Comparison of ENCODE assay signal across 8 cellular contexts in the genomic region with DNA sequence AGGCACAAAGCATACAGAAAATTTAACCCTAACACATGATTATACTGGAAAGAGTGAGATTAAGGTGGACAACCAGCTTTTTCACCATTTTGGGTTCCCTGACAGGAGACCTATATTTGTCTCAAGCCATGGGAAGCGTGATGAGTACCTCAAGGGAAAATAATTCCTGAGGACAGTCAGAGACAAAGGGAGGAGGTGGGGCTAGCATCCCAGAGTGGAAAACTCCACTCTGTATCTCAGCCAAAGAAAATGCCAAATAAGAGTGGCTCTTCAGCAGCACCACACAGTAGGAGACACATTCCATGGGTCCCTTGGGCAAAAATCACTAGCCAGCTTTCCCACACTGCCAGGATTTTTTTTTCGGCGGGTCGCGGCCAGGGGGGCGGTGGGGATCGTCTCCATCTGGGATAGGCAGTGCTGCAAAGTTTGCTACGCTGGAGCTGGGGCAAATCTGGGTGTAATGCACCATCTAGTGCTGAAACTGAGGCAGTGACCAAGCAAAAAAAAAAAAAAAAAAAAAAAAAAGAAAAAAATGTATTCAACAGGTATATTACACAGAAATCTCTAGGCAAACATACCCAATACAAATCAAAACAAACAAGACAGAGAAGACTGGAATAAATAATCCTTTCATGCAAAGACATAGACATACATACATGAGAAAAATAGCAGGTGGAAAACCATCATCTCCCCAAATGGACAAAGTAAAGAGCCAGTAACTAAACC.
DNase-seq lines count a peak whose midpoint lies in the region; ATAC-seq and TF ChIP-seq lines count a peak whose summit lies in the region.

No MANE protein-coding gene starts in this region.

- H3K4me1 ChIP-seq in SK-N-SH (ENCODE audit: control insufficient read depth in 1 of 2, insufficient read depth in 2 of 2, low read depth in 1 of 2, low read length in 1 of 2) = no peaks in the 10 kb centered on the region
- H3K4me1 ChIP-seq in iPS-20b (ENCODE audit: insufficient read depth, low read length) = peaks cover 7% of the 10 kb centered on the region; the same call in 1 of the 2 replicates
- no peaks in the 10 kb centered on the region for H3K4me1 ChIP-seq in psoas muscle

- peak; percentile 57 for TF ChIP-seq RAD21 in SK-N-SH (IDR thresholded peaks at IDR 0.05; ENCODE audit: low read length)

- H3K4me2 ChIP-seq in SK-N-SH = peak overlapping the region; percentile 63; the same call in 1 of the 2 replicates

- H3K79me2 ChIP-seq in SK-N-SH (ENCODE audit: insufficient read depth) = no peaks in the 10 kb centered on the region

- no peaks in the 10 kb centered on the region for H3K36me3 Mint-ChIP-seq in natural killer cell treated with Interleukin-12 subunit alpha and Interleukin-12 subunit beta and Interleukin-15 and Interleukin-18, amount 100 ng/mL, for 72 hours

- H3K9ac ChIP-seq in SK-N-SH (no peak overlapping the region), iPS-20b (ENCODE audit: low read depth, low read length) (peak overlapping the region; percentile 71)

- H3K9me3 ChIP-seq in SK-N-SH (no peaks in the 10 kb centered on the region; the same call in 1 of the 2 replicates), iPS-20b (ENCODE audit: insufficient read depth, low read depth, low read length) (no peaks in the 10 kb centered on the region), psoas muscle (peaks cover 5% of the 10 kb centered on the region)

- no peak overlapping the region for H3K4me3 Mint-ChIP-seq in natural killer cell treated with Interleukin-12 subunit alpha and Interleukin-12 subunit beta and Interleukin-15 and Interleukin-18, amount 100 ng/mL, for 72 hours

- POLR2A ChIA-PET in SK-N-SH (lab: Yijun Ruan, JAX) = no interaction called here

- TF ChIP-seq EP300 in SK-N-SH (IDR thresholded peaks at IDR 0.05; ENCODE audit: borderline replicate concordance in 1 of 2, low read depth in 1 of 2, low read length in 1 of 2) = no peak

- no peaks in the 10 kb centered on the region for H3K27me3 ChIP-seq in SK-N-SH (ENCODE audit: insufficient read depth)
- H3K27me3 ChIP-seq in iPS-20b (ENCODE audit: insufficient read depth, low read length) = no peaks in the 10 kb centered on the region; the same call in 1 of the 2 replicates
- H3K27me3 ChIP-seq in psoas muscle (ENCODE audit: insufficient read depth in 3 of 3, low read length in 2 of 3) = peaks cover 0 to 3% (median 0%) of the 10 kb centered on the region in 3 donors

- H3K27ac ChIP-seq in SK-N-SH (ENCODE audit: low read depth in 2 of 2, low read length in 1 of 2) (no peak overlapping the region), iPS-20b (ENCODE audit: low read length) (no peak overlapping the region), psoas muscle (no peak overlapping the region)

- TF ChIP-seq CTCF in SK-N-SH (IDR thresholded peaks at IDR 0.05) = peak; percentile 51
- TF ChIP-seq CTCF in psoas muscle (IDR thresholded peaks at IDR 0.05) = no peak

- H3K4me3 ChIP-seq in SK-N-SH (ENCODE audit: low read depth in 2 of 2, low read length in 1 of 2) (peak overlapping the region; percentile 52 to 57), iPS-20b (ENCODE audit: low read length) (peak overlapping the region; percentile 73), psoas muscle (no peak overlapping the region)

- H3K9me2 ChIP-seq in SK-N-SH = no peaks in the 10 kb centered on the region

- WGBS in SK-N-SH (ENCODE audit: low lambda C conversion rate) = 0% methylated on average over 8 of the region's 8 CpGs
- WGBS in psoas muscle, 3 donors = 1 to 7% (median 6%) methylated on average over 8 of the region's 8 CpGs

- no peaks in the 10 kb centered on the region for H3K4me1 Mint-ChIP-seq in natural killer cell treated with Interleukin-12 subunit alpha and Interleukin-12 subunit beta and Interleukin-15 and Interleukin-18, amount 100 ng/mL, for 72 hours (ENCODE audit: low read depth in 2 of 2)

- ATAC-seq in HG02885 (IDR thresholded peaks at IDR 0.05; ENCODE audit: poor library complexity, unreplicated experiment) = peak; percentile 78
- ATAC-seq in psoas muscle = no peak
- ATAC-seq in natural killer cell treated with Interleukin-12 subunit alpha and Interleukin-12 subunit beta and Interleukin-15 and Interleukin-18, amount 100 ng/mL, for 72 hours = no peak

- CTCF ChIA-PET in SK-N-SH (lab: Yijun Ruan, JAX) = interaction anchor here (1.1 to 1.2 kb wide), 3 partner anchors 78 to 484 kb away, joined by 3 to 7 read pairs (median 4); a partner anchor contains a TSS

- H3F3A ChIP-seq in SK-N-SH (replicated peaks; ENCODE audit: insufficient read depth) = no peaks in the 10 kb centered on the region

- peaks cover 5% of the 10 kb centered on the region for H3K9me3 Mint-ChIP-seq in natural killer cell treated with Interleukin-12 subunit alpha and Interleukin-12 subunit beta and Interleukin-15 and Interleukin-18, amount 100 ng/mL, for 72 hours

- no peak overlapping the region for H3K27ac Mint-ChIP-seq in natural killer cell treated with Interleukin-12 subunit alpha and Interleukin-12 subunit beta and Interleukin-15 and Interleukin-18, amount 100 ng/mL, for 72 hours

- peak overlapping the region; percentile 68; the same call in 1 of the 2 replicates for H2AFZ ChIP-seq in SK-N-SH (ENCODE audit: low read depth)

- no peaks in the 10 kb centered on the region for H3K36me3 ChIP-seq in SK-N-SH (replicated peaks in 1 of 2; ENCODE audit: control insufficient read depth in 1 of 2, insufficient read depth in 2 of 2, low read length in 1 of 2)
- no peaks in the 10 kb centered on the region for H3K36me3 ChIP-seq in iPS-20b (ENCODE audit: insufficient read depth, low read depth, low read length)
- H3K36me3 ChIP-seq in psoas muscle (ENCODE audit: insufficient read depth in 1 of 2, low read depth in 1 of 2) = no peaks in the 10 kb centered on the region

- DNase-seq in GM03348 (ENCODE audit: low spot score) = peak; percentile 60
- peak; percentile 27 for DNase-seq in SK-N-SH
- DNase-seq in psoas muscle = no peak
- DNase-seq in natural killer cell treated with Interleukin-12 subunit alpha and Interleukin-12 subunit beta and Interleukin-15 and Interleukin-18, amount 100 ng/mL, for 72 hours (ENCODE audit: low spot score) = no peak
- no peak for DNase-seq in 8988T
- no peak for DNase-seq in NCI-H2107 treated with DMSO at 0.1 percent for 48 hours (lab: John Stamatoyannopoulos, UW; ENCODE audit: unreplicated experiment)

- no peaks in the 10 kb centered on the region for H4K20me1 ChIP-seq in SK-N-SH (ENCODE audit: insufficient read depth)

- peaks cover 17 to 46% of the 10 kb centered on the region in 2 donors for H3K27me3 Mint-ChIP-seq in natural killer cell treated with Interleukin-12 subunit alpha and Interleukin-12 subunit beta and Interleukin-15 and Interleukin-18, amount 100 ng/mL, for 72 hours

- intact Hi-C loops in psoas muscle (cut with DNase I) = no loop called here

TF ChIP-seq in SK-N-SH, 30 proteins besides CTCF, POLR2A, EP300 and RAD21:
- TF ChIP-seq POLR2AphosphoS5 (IDR thresholded peaks at IDR 0.05; ENCODE audit: low read depth, low read length) (no peak), TAF1 (IDR thresholded peaks at IDR 0.05; ENCODE audit: borderline replicate concordance, low read depth, low read length) (no peak), SMC3 (IDR thresholded peaks at IDR 0.05; ENCODE audit: low read depth, low read length) (peak; percentile 38), FOXM1 (IDR thresholded peaks at IDR 0.05; ENCODE audit: low read depth) (no peak)
- TF ChIP-seq, protein P1, sequence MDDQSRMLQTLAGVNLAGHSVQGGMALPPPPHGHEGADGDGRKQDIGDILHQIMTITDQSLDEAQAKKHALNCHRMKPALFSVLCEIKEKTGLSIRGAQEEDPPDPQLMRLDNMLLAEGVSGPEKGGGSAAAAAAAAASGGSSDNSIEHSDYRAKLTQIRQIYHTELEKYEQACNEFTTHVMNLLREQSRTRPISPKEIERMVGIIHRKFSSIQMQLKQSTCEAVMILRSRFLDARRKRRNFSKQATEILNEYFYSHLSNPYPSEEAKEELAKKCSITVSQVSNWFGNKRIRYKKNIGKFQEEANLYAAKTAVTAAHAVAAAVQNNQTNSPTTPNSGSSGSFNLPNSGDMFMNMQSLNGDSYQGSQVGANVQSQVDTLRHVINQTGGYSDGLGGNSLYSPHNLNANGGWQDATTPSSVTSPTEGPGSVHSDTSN (IDR thresholded peaks at IDR 0.05) = no peak

Comparison
In these comparisons a context has a peak if more than half of its experiments do, and no peak if none do; other contexts are left out.
1. DNase-seq: peak in GM03348 (single experiment) and SK-N-SH (single experiment); none in psoas muscle (0 of 2), natural killer cell treated with Interleukin-12 subunit alpha and Interleukin-12 subunit beta and Interleukin-15 and Interleukin-18, amount 100 ng/mL, for 72 hours (single experiment), 8988T (single experiment) and NCI-H2107 treated with DMSO at 0.1 percent for 48 hours (single experiment).